In genomic region chr1:44217809-44218410, GRCh38 we compare ENCODE assay signal across 8 cellular contexts. TPM values are rescaled to one million over a fixed set of nuclear protein-coding genes. Genes with fewer than 3 reads are reported as not detected.
A peak's percentile ranks its signal among the peaks of the same experiment; 100 is the strongest.
DNase-seq lines count a peak whose midpoint lies in the region; ATAC-seq and TF ChIP-seq lines count a peak whose summit lies in the region.

No MANE protein-coding gene starts in this region.

- no TSS peak for BruUV-seq in MCF 10A (replicated peaks; lab: Mats Ljungman, UMichigan)

- H3K36me3 ChIP-seq in WERI-Rb-1: peaks cover 76% of the 10 kb centered on the region

- peak; percentile 63 for DNase-seq in ACHN
- DNase-seq in GM19240 (ENCODE audit: insufficient read length, low spot score): peak; percentile 56
- DNase-seq in NCI-H2171 (lab: John Stamatoyannopoulos, UW): peak; percentile 37
- peak; percentile 86 for DNase-seq in WERI-Rb-1
- peak; percentile 80 for DNase-seq in MCF 10A (ENCODE audit: unreplicated experiment)
- peak; percentile 36 to 46 (median 41) for DNase-seq in immature natural killer cell
- peak; percentile 38 to 67 for DNase-seq in stimulated activated CD4-positive, alpha-beta T cell treated with anti-CD3 and anti-CD28 coated beads, Interleukin-15, amount 100 ng/mL, for 1 hour (ENCODE audit: low read depth in 1 of 2, low spot score in 1 of 2)

- H3K4me1 Mint-ChIP-seq in MCF 10A (ENCODE audit: insufficient read depth, unreplicated experiment): peaks cover 25% of the 10 kb centered on the region
- H3K4me1 Mint-ChIP-seq in immature natural killer cell: peaks cover 31 to 50% of the 10 kb centered on the region in 2 donors

- H3K27me3 ChIP-seq in WERI-Rb-1 (ENCODE audit: insufficient read depth, low read depth, severe bottlenecking): no peaks in the 10 kb centered on the region

- TF ChIP-seq CTCF in WERI-Rb-1 (IDR thresholded peaks at IDR 0.05; ENCODE audit: low read depth, low read length) (peak; percentile 92), MCF 10A (IDR thresholded peaks at IDR 0.05; ENCODE audit: unreplicated experiment) (peak; percentile 90)

- POLR2A ChIA-PET in MCF 10A (lab: Yijun Ruan, JAX): interaction anchor here (0.6 to 2.5 kb wide), 9 partner anchors 10 to 434 kb away, joined by 3 to 15 read pairs (median 4); no protein-coding TSS in a partner anchor

- no peaks in the 10 kb centered on the region for H3K27me3 Mint-ChIP-seq in MCF 10A (ENCODE audit: insufficient read depth, unreplicated experiment)
- H3K27me3 Mint-ChIP-seq in immature natural killer cell (ENCODE audit: low read depth in 3 of 3): peaks cover 1 to 9% (median 4%) of the 10 kb centered on the region in 3 donors

- no peaks in the 10 kb centered on the region for H3K9me3 Mint-ChIP-seq in MCF 10A (ENCODE audit: unreplicated experiment)
- H3K9me3 Mint-ChIP-seq in immature natural killer cell: no peaks in the 10 kb centered on the region

- no peak overlapping the region for H3K4me3 ChIP-seq in WERI-Rb-1 (ENCODE audit: low read depth, low read length)

- ATAC-seq in HG02759 (IDR thresholded peaks at IDR 0.05; ENCODE audit: unreplicated experiment): no peak

- CTCF ChIA-PET in MCF 10A (lab: Yijun Ruan, JAX): interaction anchor here (0.5 to 7.1 kb wide), 54 partner anchors 9 to 554 kb away, joined by 3 to 92 read pairs (median 4); partner anchors contain the start of gene ATP6V0B

- peak overlapping the region; percentile 71 for H3K27ac ChIP-seq in WERI-Rb-1

- H3K9me3 ChIP-seq in WERI-Rb-1 (ENCODE audit: severe bottlenecking): no peaks in the 10 kb centered on the region

- H3K36me3 Mint-ChIP-seq in MCF 10A (ENCODE audit: insufficient read depth, unreplicated experiment): peaks cover 71% of the 10 kb centered on the region
- H3K36me3 Mint-ChIP-seq in immature natural killer cell: peaks cover 4 to 20% (median 8%) of the 10 kb centered on the region in 3 donors

- H3K27ac Mint-ChIP-seq in MCF 10A (ENCODE audit: low read depth, unreplicated experiment) (no peak overlapping the region), immature natural killer cell (no peak overlapping the region)

- intact Hi-C loops in MCF 10A (cut with micrococcal nuclease): loop anchor here (1.0 to 5.0 kb wide), 4 partner anchors 109 to 434 kb away; no protein-coding TSS in a partner anchor

- H3K4me3 Mint-ChIP-seq in MCF 10A (ENCODE audit: unreplicated experiment): no peak overlapping the region
- no peak overlapping the region for H3K4me3 Mint-ChIP-seq in immature natural killer cell

- in situ Hi-C loops in ACHN (cut with HindIII; ENCODE audit: low pct_ligation_motif_present, low pct_unique_long_range_greater_than_20kb, low sequenced_read_pairs): no loop called here

RNA-seq across cellular contexts. Expression of gene DMAP1, which starts 4.6 kb away (rescaled TPM):
- 36.6 and 38.5 TPM in 2 replicates for total RNA-seq in MCF 10A (2022)
- polyA plus RNA-seq in immature natural killer cell: 10 to 100 TPM; 29.4 to 44.3 (median 39.8) TPM
